Comparison of ENCODE assay signal across 9 cellular contexts in the genomic region with DNA sequence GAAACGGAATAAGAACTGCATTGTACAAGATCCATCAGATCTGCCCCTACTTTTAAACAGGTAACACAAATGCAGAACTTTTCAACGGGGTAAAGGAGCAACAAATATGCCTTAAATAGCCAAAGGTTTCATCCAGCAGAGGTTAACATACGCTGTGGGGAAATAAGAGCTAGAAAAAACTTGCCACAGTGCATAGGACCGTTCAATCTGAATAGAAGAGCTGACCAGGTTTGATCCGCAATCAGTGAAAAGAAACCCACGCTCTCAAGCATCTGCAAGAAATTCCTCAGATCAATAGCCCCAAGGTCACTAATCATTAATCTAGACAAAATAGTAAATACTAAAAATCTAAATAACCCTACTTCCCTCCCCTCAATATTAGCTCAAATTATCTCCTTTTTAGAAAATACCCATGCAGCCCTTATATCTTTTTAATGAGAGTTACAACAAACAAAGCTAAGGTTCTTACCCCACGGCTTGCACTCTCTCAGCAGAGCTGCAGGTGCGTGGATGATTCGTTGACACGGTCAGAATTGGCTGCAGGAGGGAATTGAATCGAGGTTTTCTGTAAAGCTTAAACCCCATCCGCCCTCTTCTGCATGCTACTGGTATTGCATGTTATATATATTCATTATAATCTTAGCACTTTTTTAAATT. TPM values are rescaled to one million over a fixed set of nuclear protein-coding genes. Genes with fewer than 3 reads are reported as not detected.
DNase-seq lines count a peak whose midpoint lies in the region; ATAC-seq and TF ChIP-seq lines count a peak whose summit lies in the region.
"Had no signal": no experiment of that assay in that cellular context is flagged by ENCODE, and none has a peak within 500 bp of the region (broad histone marks: within the 10 kb centered on the region; RNA-seq: fewer than 3 reads in every experiment).

A gene with protein sequence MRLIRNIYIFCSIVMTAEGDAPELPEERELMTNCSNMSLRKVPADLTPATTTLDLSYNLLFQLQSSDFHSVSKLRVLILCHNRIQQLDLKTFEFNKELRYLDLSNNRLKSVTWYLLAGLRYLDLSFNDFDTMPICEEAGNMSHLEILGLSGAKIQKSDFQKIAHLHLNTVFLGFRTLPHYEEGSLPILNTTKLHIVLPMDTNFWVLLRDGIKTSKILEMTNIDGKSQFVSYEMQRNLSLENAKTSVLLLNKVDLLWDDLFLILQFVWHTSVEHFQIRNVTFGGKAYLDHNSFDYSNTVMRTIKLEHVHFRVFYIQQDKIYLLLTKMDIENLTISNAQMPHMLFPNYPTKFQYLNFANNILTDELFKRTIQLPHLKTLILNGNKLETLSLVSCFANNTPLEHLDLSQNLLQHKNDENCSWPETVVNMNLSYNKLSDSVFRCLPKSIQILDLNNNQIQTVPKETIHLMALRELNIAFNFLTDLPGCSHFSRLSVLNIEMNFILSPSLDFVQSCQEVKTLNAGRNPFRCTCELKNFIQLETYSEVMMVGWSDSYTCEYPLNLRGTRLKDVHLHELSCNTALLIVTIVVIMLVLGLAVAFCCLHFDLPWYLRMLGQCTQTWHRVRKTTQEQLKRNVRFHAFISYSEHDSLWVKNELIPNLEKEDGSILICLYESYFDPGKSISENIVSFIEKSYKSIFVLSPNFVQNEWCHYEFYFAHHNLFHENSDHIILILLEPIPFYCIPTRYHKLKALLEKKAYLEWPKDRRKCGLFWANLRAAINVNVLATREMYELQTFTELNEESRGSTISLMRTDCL (minus strand): TSS at position 539 of the 657 bp plus-strand sequence. CDS start 7,400 bp downstream, outside the sequence.

- peaks cover 4% of the 10 kb centered on the region for H3K4me1 Mint-ChIP-seq in activated naive CD8-positive, alpha-beta T cell treated with anti-CD3 and anti-CD28 coated beads, Interleukin-2, amount 10 ng/mL, durations not matched to agents 7 days and 5 days

- POLR2A ChIA-PET in activated naive CD8-positive, alpha-beta T cell treated with anti-CD3 and anti-CD28 coated beads, Interleukin-2, amount 10 ng/mL, durations not matched to agents 7 days and 5 days (lab: Charles Lee), result interaction anchor here (0.6 to 1.4 kb wide), 4 partner anchors 8 to 23 kb away, joined by 3 to 6 read pairs (median 3); no protein-coding TSS in a partner anchor

- DNase-seq in Daoy (ENCODE audit: low read depth) (peak; percentile 36), NCI-H748 (lab: John Stamatoyannopoulos, UW; ENCODE audit: unreplicated experiment) (peak; percentile 60), right cardiac atrium (peak in 2 of 3 donors; percentile 41 to 45), spleen (no peak), cortex of kidney (lab: John Stamatoyannopoulos, UW) (no peak)
- no peak for DNase-seq in activated naive CD8-positive, alpha-beta T cell treated with anti-CD3 and anti-CD28 coated beads, Interleukin-2, amount 10 ng/mL, durations not matched to agents 7 days and 5 days

- WGBS in right cardiac atrium, result 37% methylated on average over 12 of the region's 12 CpGs
- 29 to 33% (median 31%) methylated on average over 12 of the region's 12 CpGs for WGBS in spleen, 5 donors

- peaks cover 2% of the 10 kb centered on the region for H3K27me3 Mint-ChIP-seq in activated naive CD8-positive, alpha-beta T cell treated with anti-CD3 and anti-CD28 coated beads, Interleukin-2, amount 10 ng/mL, durations not matched to agents 7 days and 5 days
- H3K27me3 Mint-ChIP-seq: dendritic cell treated with granulocyte-macrophage colony-stimulating factor and Interleukin-4, amounts not matched to agents 40 ng/mL and 50 ng/mL, for 4 days had no signal

- peaks cover 0 to 9% (median 0%) of the 10 kb centered on the region in 6 donors for H3K36me3 ChIP-seq in spleen

- no peaks in the 10 kb centered on the region for H3K27me3 ChIP-seq in right cardiac atrium (ENCODE audit: control insufficient read depth, insufficient read depth)
- no peaks in the 10 kb centered on the region for H3K27me3 ChIP-seq in spleen (replicated peaks in 1 of 7)

- intact Hi-C loops in right cardiac atrium (cut with DNase I), result loop anchor here in 1 of 4 donors (2.0 kb wide), 1 partner anchor 22 kb away; no protein-coding TSS in a partner anchor
- intact Hi-C loops in spleen (cut with DNase I; ENCODE audit: low total_unique reads), result no loop called here

- H3K27ac ChIP-seq in right cardiac atrium (ENCODE audit: low read length) (no peak within 1 kb of the TSS), spleen (peak within 1 kb of the TSS in 7 of 8 donors; percentile 10 to 90 (median 75))

- H3K9me3 ChIP-seq in right cardiac atrium (ENCODE audit: control insufficient read depth, low read length) (no peaks in the 10 kb centered on the region), spleen (peaks cover 0 to 6% (median 0%) of the 10 kb centered on the region in 8 donors)

- TF ChIP-seq CTCF in spleen (IDR thresholded peaks at IDR 0.05 in 8 of 11, conservative IDR thresholded peaks at IDR 0.05 in 3 of 11), result peak; percentile 56 to 82 (median 74)

- ATAC-seq in GM19372 (IDR thresholded peaks at IDR 0.05; ENCODE audit: low read depth, unreplicated experiment) (peak; percentile 62), HG03378 (IDR thresholded peaks at IDR 0.05; ENCODE audit: unreplicated experiment) (peak; percentile 69), right cardiac atrium (peak; percentile 36 to 65)
- ATAC-seq in activated naive CD8-positive, alpha-beta T cell treated with anti-CD3 and anti-CD28 coated beads, Interleukin-2, amount 10 ng/mL, durations not matched to agents 7 days and 5 days (ENCODE audit: low read depth), result peak; percentile 52

- peak within 1 kb of the TSS; percentile 49 for H3K4me3 Mint-ChIP-seq in activated naive CD8-positive, alpha-beta T cell treated with anti-CD3 and anti-CD28 coated beads, Interleukin-2, amount 10 ng/mL, durations not matched to agents 7 days and 5 days
- H3K4me3 Mint-ChIP-seq: dendritic cell treated with granulocyte-macrophage colony-stimulating factor and Interleukin-4, amounts not matched to agents 40 ng/mL and 50 ng/mL, for 4 days had no signal

- no peak within 1 kb of the TSS for H3K4me3 ChIP-seq in right cardiac atrium (ENCODE audit: low read length)
- H3K4me3 ChIP-seq in spleen, result peak within 1 kb of the TSS; percentile 15 to 68 (median 39)

- H3K36me3 Mint-ChIP-seq in activated naive CD8-positive, alpha-beta T cell treated with anti-CD3 and anti-CD28 coated beads, Interleukin-2, amount 10 ng/mL, durations not matched to agents 7 days and 5 days, result no peaks in the 10 kb centered on the region

- no peak within 1 kb of the TSS for H3K27ac Mint-ChIP-seq in activated naive CD8-positive, alpha-beta T cell treated with anti-CD3 and anti-CD28 coated beads, Interleukin-2, amount 10 ng/mL, durations not matched to agents 7 days and 5 days
- H3K27ac Mint-ChIP-seq: dendritic cell treated with granulocyte-macrophage colony-stimulating factor and Interleukin-4, amounts not matched to agents 40 ng/mL and 50 ng/mL, for 4 days had no signal

- no peaks in the 10 kb centered on the region for H3K9me3 Mint-ChIP-seq in activated naive CD8-positive, alpha-beta T cell treated with anti-CD3 and anti-CD28 coated beads, Interleukin-2, amount 10 ng/mL, durations not matched to agents 7 days and 5 days
- H3K9me3 Mint-ChIP-seq: dendritic cell treated with granulocyte-macrophage colony-stimulating factor and Interleukin-4, amounts not matched to agents 40 ng/mL and 50 ng/mL, for 4 days had no signal

- H3K4me1 ChIP-seq in right cardiac atrium (ENCODE audit: control insufficient read depth, insufficient read depth, low read length) (no peaks in the 10 kb centered on the region), spleen (peaks cover 0 to 83% (median 23%) of the 10 kb centered on the region in 6 donors)

- TF ChIP-seq POLR2A in spleen (IDR thresholded peaks at IDR 0.05), result peak in 1 of 3 donors; percentile 39

RNA-seq across cellular contexts. Expression of the gene that starts here (rescaled TPM):
- not detected in 2 replicates for total RNA-seq in Daoy (2014; rRNA removed; shearing (Covaris generic))
- total RNA-seq in activated naive CD8-positive, alpha-beta T cell treated with anti-CD3 and anti-CD28 coated beads, Interleukin-2, amount 10 ng/mL, durations not matched to agents 7 days and 5 days, result under 1 TPM; 0.25 to 0.26 TPM
- under 1 TPM in 1 of 4 donors, not detected in 3; 0.06 TPM for total RNA-seq in right cardiac atrium
- not detected for polyA plus RNA-seq in right cardiac atrium
- 10 to 100 TPM; 29.6 to 70.1 (median 42.0) TPM for total RNA-seq in spleen
- polyA plus RNA-seq in spleen, result 10 to 100 TPM; 46.2 to 81.4 (median 68.1) TPM

Comparison
In these comparisons a context has a peak if more than half of its experiments do, and no peak if none do; other contexts are left out.
1. RNA of the gene that starts here (total RNA-seq): 29.6 to 70.1 TPM in spleen; 0.25 to 0.26 TPM in activated naive CD8-positive, alpha-beta T cell treated with anti-CD3 and anti-CD28 coated beads, Interleukin-2, amount 10 ng/mL, durations not matched to agents 7 days and 5 days, 0.06 TPM in right cardiac atrium and not detected in Daoy; every median in the first group is over 10 times any median in the second.
2. RNA of the gene that starts here (polyA plus RNA-seq): 46.2 to 81.4 TPM in spleen; not detected in right cardiac atrium (single experiment); every median in the first group is over 10 times any median in the second.
3. Peak in DNase-seq in Daoy; RNA of the gene not detected or under 1 TPM.
4. Peak in ATAC-seq in activated naive CD8-positive, alpha-beta T cell treated with anti-CD3 and anti-CD28 coated beads, Interleukin-2, amount 10 ng/mL, durations not matched to agents 7 days and 5 days; RNA of the gene not detected or under 1 TPM.
5. Peak in DNase-seq and ATAC-seq in right cardiac atrium; RNA of the gene not detected or under 1 TPM.
6. Peak in every context shown above with its lines, with median percentiles within 50 percentile points of each other: ATAC-seq.